17 cellular contexts compared by ENCODE assay signal in genomic region chr18:58218111-58218510, GRCh38.
DNase-seq lines count a peak whose midpoint lies in the region; ATAC-seq, FAIRE-seq and TF ChIP-seq lines count a peak whose summit lies in the region.
"Had no signal": no experiment of that assay in that cellular context is flagged by ENCODE, and none has a peak within 500 bp of the region (broad histone marks: within the 10 kb centered on the region; RNA-seq: fewer than 3 reads in every experiment).

No MANE protein-coding gene starts in this region.

- no peaks in the 10 kb centered on the region for H3K9me1 ChIP-seq in endothelial cell of umbilical vein (replicated peaks; ENCODE audit: control insufficient read depth, extremely low read depth, insufficient read depth, low read length)

- no peak overlapping the region for H3K9ac ChIP-seq in endothelial cell of umbilical vein (replicated peaks; ENCODE audit: extremely low read depth, insufficient read depth, low read length)

- FAIRE-seq in endothelial cell of umbilical vein (lab: Jason Lieb, UNC): no peak
- FAIRE-seq: GM18507 had no signal

- TF ChIP-seq POLR2A in endothelial cell of umbilical vein (IDR thresholded peaks at IDR 0.05; ENCODE audit: low read depth, low read length): no peak

- TF ChIP-seq CTCF in RWPE1 (conservative IDR thresholded peaks at IDR 0.05; ENCODE audit: low read depth) (no peak), endothelial cell of umbilical vein (IDR thresholded peaks at IDR 0.05; ENCODE audit: extremely low read depth in 1 of 2, insufficient read depth in 1 of 2, low read depth in 1 of 2, low read length in 2 of 2) (no peak), upper lobe of right lung (IDR thresholded peaks at IDR 0.05) (no peak)

- intact Hi-C loops in endothelial cell of umbilical vein (cut with micrococcal nuclease) (no loop called here), Right ventricle myocardium inferior (cut with DNase I) (no loop called here), upper lobe of right lung (cut with DNase I) (no loop called here)

- POLR2A ChIA-PET in RWPE1 (lab: Yijun Ruan, JAX; ENCODE audit: low non-redundant PET): no interaction called here
- POLR2A ChIA-PET in endothelial cell of umbilical vein (lab: Charles Lee): no interaction called here

- H3K36me3 ChIP-seq in endothelial cell of umbilical vein (ENCODE audit: control insufficient read depth in 2 of 2, extremely low read depth in 1 of 2, insufficient read depth in 2 of 2, low read length in 2 of 2) (no peaks in the 10 kb centered on the region), upper lobe of right lung (no peaks in the 10 kb centered on the region)
- H3K36me3 ChIP-seq: suprapubic skin had no signal

- no TSS peak for BruUV-seq in endothelial cell of umbilical vein (replicated peaks; lab: Mats Ljungman, UMichigan)

- ATAC-seq in Right ventricle myocardium inferior (no peak), upper lobe of right lung (no peak), GM19328 (IDR thresholded peaks at IDR 0.05; ENCODE audit: unreplicated experiment) (no peak)

- no peak overlapping the region for H2AFZ ChIP-seq in endothelial cell of umbilical vein (ENCODE audit: low read depth, low read length)

- H3K4me1 ChIP-seq in endothelial cell of umbilical vein (ENCODE audit: control insufficient read depth, extremely low read depth, insufficient read depth, low read length) (peaks cover 48% of the 10 kb centered on the region), upper lobe of right lung (peaks cover 17% of the 10 kb centered on the region)

- peak overlapping the region; percentile 59; the same call in 1 of the 2 replicates for H3K27ac ChIP-seq in RWPE1
- H3K27ac ChIP-seq in endothelial cell of umbilical vein (ENCODE audit: insufficient read depth, low read depth, low read length): no peak overlapping the region
- H3K27ac ChIP-seq in upper lobe of right lung: no peak overlapping the region
- H3K27ac ChIP-seq: suprapubic skin had no signal

- H3K27me3 ChIP-seq in endothelial cell of umbilical vein (ENCODE audit: control insufficient read depth in 2 of 2, insufficient read depth in 2 of 2, low read length in 2 of 2) (no peaks in the 10 kb centered on the region), upper lobe of right lung (no peaks in the 10 kb centered on the region)
- H3K27me3 ChIP-seq: suprapubic skin had no signal

- no peaks in the 10 kb centered on the region for H3K79me2 ChIP-seq in endothelial cell of umbilical vein (ENCODE audit: control insufficient read depth, insufficient read depth, low read length)

- peak; percentile 62 for DNase-seq in A172 (ENCODE audit: low spot score)
- DNase-seq in HS-5 (ENCODE audit: low read depth): peak; percentile 79
- DNase-seq in RWPE1 (ENCODE audit: low spot score): no peak
- no peak for DNase-seq in endothelial cell of umbilical vein (ENCODE audit: low read depth, low spot score)
- DNase-seq in Right ventricle myocardium inferior (ENCODE audit: missing footprints): no peak
- no peak for DNase-seq in upper lobe of right lung
- no peak for DNase-seq in HUDEP-2 (lab: John Stamatoyannopoulos, UW; ENCODE audit: unreplicated experiment in 76 of 76)
- DNase-seq: activated CD4-positive, CD25-positive, alpha-beta regulatory T cell treated with anti-CD3 and anti-CD28 coated beads, Interleukin-2, amount 50 U/mL, for 72 hours; effector CD4-positive, alpha-beta T cell; immature natural killer cell; NCI-H1092; NCI-H2171 treated with DMSO at 0.1 percent for 48 hours; NK-92 treated with Interleukin-12 subunit alpha and Interleukin-12 subunit beta, amount 100 ng/mL, for 24 hours; retina had no signal

- dilution Hi-C loops in endothelial cell of umbilical vein (cut with MboI; ENCODE audit: extremely low pct_ligation_motif_present, low sequenced_read_pairs): no loop called here

- H3K4me3 ChIP-seq in endothelial cell of umbilical vein (replicated peaks in 1 of 3; ENCODE audit: insufficient read depth in 1 of 3, low read depth in 1 of 3, low read length in 3 of 3): no peak overlapping the region
- no peak overlapping the region for H3K4me3 ChIP-seq in upper lobe of right lung
- H3K4me3 ChIP-seq: suprapubic skin had no signal

- CTCF ChIA-PET in RWPE1 (lab: Yijun Ruan, JAX) (interaction anchor here (1.2 kb wide), 1 partner anchor 15 kb away, joined by 3 read pairs; no protein-coding TSS in a partner anchor), endothelial cell of umbilical vein (lab: Charles Lee) (interaction anchor here (1.2 to 1.7 kb wide), 2 partner anchors 37 to 108 kb away, joined by 3 to 9 read pairs; no protein-coding TSS in a partner anchor)

- H3K9me3 ChIP-seq in endothelial cell of umbilical vein (replicated peaks; ENCODE audit: control insufficient read depth, insufficient read depth, low read length) (no peaks in the 10 kb centered on the region), upper lobe of right lung (no peaks in the 10 kb centered on the region)
- H3K9me3 ChIP-seq: suprapubic skin had no signal

- H3K4me2 ChIP-seq in endothelial cell of umbilical vein (ENCODE audit: insufficient read depth, low read length): peak overlapping the region; percentile 52

- no peaks in the 10 kb centered on the region for H4K20me1 ChIP-seq in endothelial cell of umbilical vein (replicated peaks; ENCODE audit: control insufficient read depth, extremely low read depth, insufficient read depth, low read length)

TF ChIP-seq in endothelial cell of umbilical vein, 7 proteins besides CTCF, POLR2A, EP300 and RAD21:
- TF ChIP-seq MYC (IDR thresholded peaks at IDR 0.05; ENCODE audit: low read depth, low read length) (no peak), MAX (IDR thresholded peaks at IDR 0.05; ENCODE audit: insufficient read depth, insufficient read length) (no peak), POLR2AphosphoS5 (IDR thresholded peaks at IDR 0.05; ENCODE audit: insufficient read depth, low read depth, low read length) (no peak), JUN (IDR thresholded peaks at IDR 0.05; ENCODE audit: borderline replicate concordance, insufficient read depth, insufficient read length, low read depth) (no peak), EZH2 (IDR thresholded peaks at IDR 0.05; ENCODE audit: borderline replicate concordance, low read depth, low read length, severe bottlenecking) (no peak), FOS (IDR thresholded peaks at IDR 0.05; ENCODE audit: borderline replicate concordance, insufficient read depth, low read length) (no peak), GATA2 (IDR thresholded peaks at IDR 0.05; ENCODE audit: insufficient read depth, insufficient read length, low read depth, low read length) (no peak)

Comparison
In these comparisons a context has a peak if more than half of its experiments do, and no peak if none do; other contexts are left out.
1. DNase-seq: peak in A172 (single experiment) and HS-5 (single experiment); none in RWPE1 (single experiment), endothelial cell of umbilical vein (single experiment), Right ventricle myocardium inferior (single experiment), upper lobe of right lung (single experiment) and HUDEP-2 (0 of 76).